23 cellular contexts compared by ENCODE assay signal in the genomic region with DNA sequence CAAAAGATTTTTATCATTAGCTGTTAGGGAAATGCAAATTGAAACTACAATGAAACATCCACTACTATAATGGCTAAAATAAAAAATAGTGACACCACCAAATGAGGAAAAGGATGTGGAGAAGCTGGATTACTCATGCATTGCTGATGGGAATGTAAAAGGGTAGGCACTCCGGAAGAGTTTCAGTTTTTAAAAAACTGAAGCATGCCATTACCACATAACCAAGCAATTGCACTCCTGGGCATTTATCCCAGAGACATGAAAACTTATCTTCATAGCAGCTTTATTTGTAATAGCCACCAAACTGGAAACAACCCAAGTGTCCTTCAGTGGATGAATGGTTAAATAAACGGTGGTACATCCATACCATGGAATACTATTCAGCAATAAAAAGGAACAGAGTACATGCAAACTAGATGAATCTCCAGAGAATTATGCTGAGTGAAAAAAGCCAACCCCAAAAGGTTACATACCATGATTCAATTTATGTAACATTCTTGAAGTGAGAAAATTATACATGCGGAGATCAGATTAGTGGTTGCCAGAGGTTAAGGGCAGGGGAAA. TPM values are rescaled to one million over a fixed set of nuclear protein-coding genes. Genes with fewer than 3 reads are reported as not detected.
DNase-seq lines count a peak whose midpoint lies in the region; ATAC-seq, FAIRE-seq and TF ChIP-seq lines count a peak whose summit lies in the region.
"Had no signal": no experiment of that assay in that cellular context is flagged by ENCODE, and none has a peak within 500 bp of the region (broad histone marks: within the 10 kb centered on the region; RNA-seq: fewer than 3 reads in every experiment).

No MANE protein-coding gene starts in this region.

- in situ Hi-C loops in K562 (cut with MboI) = no loop called here

- H3K27ac ChIP-seq in K562 (ENCODE audit: extremely low read depth, low read depth, low read length) = no peak overlapping the region
- no peak overlapping the region for H3K27ac ChIP-seq in prostate gland
- H3K27ac ChIP-seq: left lung, right atrium auricular region, SJSA1, vagina had no signal

- no peaks in the 10 kb centered on the region for H3K27me3 ChIP-seq in K562 (ENCODE audit: control insufficient read depth in 2 of 2, insufficient read depth in 2 of 2, low read length in 2 of 2)
- H3K27me3 ChIP-seq in prostate gland (replicated peaks; ENCODE audit: insufficient read depth) = no peaks in the 10 kb centered on the region
- H3K27me3 ChIP-seq: right atrium auricular region, SJSA1, vagina had no signal

- no peak overlapping the region for H3K9ac ChIP-seq in K562 (ENCODE audit: insufficient read depth in 1 of 2, low read depth in 2 of 2, low read length in 2 of 2)

- peak overlapping the region; percentile 64 for H3K27ac Mint-ChIP-seq in HFFc6
- H3K27ac Mint-ChIP-seq: brain had no signal

- CTCF ChIA-PET in K562 (lab: Yijun Ruan, JAX; ENCODE audit: low intra/inter-chr PET ratio) = no interaction called here

- no peak for TF ChIP-seq CTCF in AG10803 (conservative IDR thresholded peaks at IDR 0.05; ENCODE audit: low read length)
- TF ChIP-seq CTCF in HFFc6 (IDR thresholded peaks at IDR 0.05) = no peak
- TF ChIP-seq CTCF in K562 (IDR thresholded peaks at IDR 0.05 in 2 of 3, conservative IDR thresholded peaks at IDR 0.05 in 1 of 3; ENCODE audit: insufficient read depth in 2 of 3, low read depth in 1 of 3, low read length in 3 of 3) = no peak
- no peak for TF ChIP-seq CTCF in omental fat pad (IDR thresholded peaks at IDR 0.05)
- no peak for TF ChIP-seq CTCF in prostate gland (IDR thresholded peaks at IDR 0.05)

- H3K4me1 ChIP-seq in K562 (replicated peaks in 1 of 2; ENCODE audit: control insufficient read depth in 2 of 2, insufficient read depth in 2 of 2, low read length in 2 of 2) (peaks cover 2% of the 10 kb centered on the region in 2 experiments; a peak in 1 of 5 replicates), prostate gland (replicated peaks) (no peaks in the 10 kb centered on the region)
- H3K4me1 ChIP-seq: left lung, right atrium auricular region, SJSA1, vagina had no signal

- WGBS in K562 (ENCODE audit: insufficient coverage, low coverage, missing lambda C conversion rate) = 53% methylated on average over 3 of the region's 3 CpGs
- 94% methylated on average over 3 of the region's 3 CpGs for WGBS in prostate gland

- peaks cover 34% of the 10 kb centered on the region for H3K4me1 Mint-ChIP-seq in HFFc6 (ENCODE audit: low read depth)
- H3K4me1 Mint-ChIP-seq: brain had no signal

- FAIRE-seq in K562 (lab: Jason Lieb, UNC) = no peak

- H3K4me3 ChIP-seq in AG10803 (ENCODE audit: low read length) (no peak overlapping the region), K562 (no peak overlapping the region), prostate gland (no peak overlapping the region)
- H3K4me3 ChIP-seq: left lung, mucosa of descending colon, right atrium auricular region, SJSA1, vagina had no signal

- intact Hi-C loops in K562 (cut with micrococcal nuclease) (no loop called here), prostate gland (cut with DNase I) (no loop called here)

- H3K36me3 ChIP-seq in K562 (ENCODE audit: control insufficient read depth, insufficient read depth, low read length) = peaks cover 19% of the 10 kb centered on the region; the same call in 2 of the 3 replicates
- no peaks in the 10 kb centered on the region for H3K36me3 ChIP-seq in prostate gland

- H4K20me1 ChIP-seq in K562 (replicated peaks; ENCODE audit: control insufficient read depth, insufficient read depth, low read length) = no peaks in the 10 kb centered on the region

- no peak overlapping the region for H2AFZ ChIP-seq in K562 (ENCODE audit: low read depth, low read length)

- POLR2A ChIA-PET in K562 (lab: Yijun Ruan, JAX) = interaction anchor here (2.3 kb wide), 1 partner anchor 14 kb away, joined by 7 read pairs; a partner anchor contains a TSS

- H3K27me3 Mint-ChIP-seq in HFFc6 (ENCODE audit: insufficient read depth) = 0 out of 2 replicates have a peak, but pooled peaks cover 3% of the 10 kb centered on the region

- H3K79me2 ChIP-seq in K562 (ENCODE audit: control insufficient read depth, insufficient read depth, low read length) = no peaks in the 10 kb centered on the region

- peak overlapping the region; percentile 53 for H3K4me3 Mint-ChIP-seq in HFFc6
- H3K4me3 Mint-ChIP-seq: brain had no signal

- DNase-seq in AG10803 (ENCODE audit: low read depth) (peak; percentile 82), HFFc6 (peak; percentile 85), K562 (ENCODE audit: extremely low read depth in 1 of 4, low spot score in 3 of 4) (no peak), iris pigment epithelial cell (ENCODE audit: low read depth) (peak; percentile 44), NCI-H1694 (lab: John Stamatoyannopoulos, UW) (no peak), omental fat pad (ENCODE audit: low spot score) (no peak), foreskin melanocyte (no peak), prostate gland (ENCODE audit: low spot score) (no peak)
- DNase-seq: activated CD4-positive, CD25-positive, alpha-beta regulatory T cell; activated CD8-positive, alpha-beta memory T cell treated with anti-CD3 and anti-CD28 coated beads for 24 hours; activated naive CD4-positive, alpha-beta T cell treated with anti-CD3 and anti-CD28 coated beads, Interleukin-2, amount 50 U/mL, for 16 hours; activated T-cell treated with anti-CD3 and anti-CD28 coated beads, Interleukin-2, amount 50 U/mL, for 48 hours; glutamatergic neuron; left lung; mucosa of descending colon; stimulated activated CD4-positive, alpha-beta T cell treated with anti-CD3 and anti-CD28 coated beads, Interleukin-15, amount 100 ng/mL, for 24 hours; T-helper 9 cell had no signal

- ATAC-seq in K562 (no peak), omental fat pad (ENCODE audit: low FRiP score) (no peak)
- ATAC-seq: left lung, mucosa of descending colon, Panc1 had no signal

- TF ChIP-seq RAD21 in K562 (CRISPR knock-in tag; conservative IDR thresholded peaks at IDR 0.05 in 1 of 2, IDR thresholded peaks at IDR 0.05 in 1 of 2) = no peak

- TF ChIP-seq POLR2A in K562 (conservative IDR thresholded peaks at IDR 0.05) = no peak
- no peak for TF ChIP-seq POLR2A in prostate gland (IDR thresholded peaks at IDR 0.05)

- no peak for TF ChIP-seq EP300 in K562 (IDR thresholded peaks at IDR 0.05; ENCODE audit: low read length)

- H3K4me2 ChIP-seq in K562 (ENCODE audit: insufficient read depth, low read length) = no peak overlapping the region

- BruUV-seq in K562 (replicated peaks; lab: Mats Ljungman, UMichigan) = no TSS peak

- H3K9me3 Mint-ChIP-seq in HFFc6 = peaks cover 20% of the 10 kb centered on the region

- H3K36me3 Mint-ChIP-seq in HFFc6 (ENCODE audit: low read depth) = peaks cover 25% of the 10 kb centered on the region

- H3K9me1 ChIP-seq in K562 (ENCODE audit: control insufficient read depth, insufficient read depth, low read length) = no peaks in the 10 kb centered on the region

- no peaks in the 10 kb centered on the region for H3K9me3 ChIP-seq in K562 (replicated peaks; ENCODE audit: control insufficient read depth, insufficient read depth, low read depth, low read length)
- no peaks in the 10 kb centered on the region for H3K9me3 ChIP-seq in prostate gland
- H3K9me3 ChIP-seq: left lung, mucosa of descending colon, vagina had no signal

RNA-seq across cellular contexts. Expression of a gene that starts 14.5 kb away (rescaled TPM):
- total RNA-seq in HFFc6 (2021; fragmentation: NEBNext Ultra II Directional; extraction: Animal tissue kit (Norgen Biotek cat#: 25700)) = 10 to 100 TPM; 27.5 to 45.5 (median 33.1) TPM
- total RNA-seq in K562 (2011; cell fraction: chromatin; rRNA removed; ENCODE audit: low replicate concordance) = 50.0 and 58.7 TPM in 2 replicates
- 38.8 and 40.5 TPM in 2 replicates for total RNA-seq in K562 (2011; cell fraction: nucleolus; rRNA removed)
- total RNA-seq in K562 (2011; cell fraction: nucleoplasm; rRNA removed) = 45.3 and 53.1 TPM in 2 replicates
- 165 and 178 TPM in 2 replicates for total RNA-seq in K562 (2014; rRNA removed)
- 78.6 and 88.5 TPM in 2 replicates for total RNA-seq in K562 (2014; rRNA removed; fragmentation: Illumina TruSeq; extraction: Trizol)
- total RNA-seq in K562 (2015; rRNA removed; fragmentation: Illumina TruSeq; extraction: Trizol) = 86.3 and 90.5 TPM in 2 replicates
- total RNA-seq in K562 (2021) = 119 and 121 TPM in 2 replicates
- polyA plus RNA-seq in K562 (2011; rRNA removed) = 61.8 and 70.0 TPM in 2 replicates
- 36.8 and 74.4 TPM in 2 replicates for polyA plus RNA-seq in K562 (2011; cell fraction: cytosol; rRNA removed)
- 66.3 and 77.5 TPM in 2 replicates for polyA plus RNA-seq in K562 (2011; cell fraction: nucleus; rRNA removed)
- polyA plus RNA-seq in K562 (2012) = 96.3 and 133 TPM in 2 replicates
- polyA plus RNA-seq in K562 (2014; fragmentation: Illumina TruSeq; extraction: Trizol) = 89.7 and 92.9 TPM in 2 replicates
- polyA plus RNA-seq in K562 (2014; fragmentation: Nextera tagmentation; extraction: Ambion mirVana) = 10 to 100 TPM; 31.4 to 43.5 TPM
- polyA plus RNA-seq in K562 (2014; rRNA removed) = 135 and 139 TPM in 2 replicates
- polyA minus RNA-seq in K562 (2011; rRNA and poly(A)+ RNA removed) = 23.8 and 24.0 TPM in 2 replicates
- 23.1 and 27.0 TPM in 2 replicates for polyA minus RNA-seq in K562 (2011; cell fraction: cytosol; rRNA and poly(A)+ RNA removed)
- polyA minus RNA-seq in K562 (2011; cell fraction: nucleus; rRNA and poly(A)+ RNA removed) = 15.8 and 23.3 TPM in 2 replicates
- total RNA-seq in omental fat pad = 10 to 100 TPM; 18.5 to 25.1 (median 22.1) TPM
- 10 to 100 TPM; 43.4 to 44.5 TPM for total RNA-seq in prostate gland

RNA-seq across cellular contexts. Expression of a gene that starts 41.4 kb away (rescaled TPM):
- under 1 TPM in 1 of 6 experiments, not detected in 5; 0.14 TPM for total RNA-seq in HFFc6 (2021; fragmentation: NEBNext Ultra II Directional; extraction: Animal tissue kit (Norgen Biotek cat#: 25700))
- 0.30 and 0.55 TPM in 2 replicates for total RNA-seq in K562 (2011; cell fraction: chromatin; rRNA removed; ENCODE audit: low replicate concordance)
- not detected in 2 replicates for total RNA-seq in K562 (2011; cell fraction: nucleolus; rRNA removed)
- total RNA-seq in K562 (2011; cell fraction: nucleoplasm; rRNA removed) = 0.37 TPM in 1 of 2 replicates, not detected in the other
- total RNA-seq in K562 (2014; rRNA removed) (1.2 TPM in 1 of 2 replicates, not detected in the other), K562 (2014; rRNA removed; fragmentation: Illumina TruSeq; extraction: Trizol) (0.77 and 0.91 TPM in 2 replicates), K562 (2015; rRNA removed; fragmentation: Illumina TruSeq; extraction: Trizol) (0.53 and 0.87 TPM in 2 replicates), K562 (2021) (0.49 and 0.58 TPM in 2 replicates), omental fat pad (under 1 TPM in 3 of 4 donors, not detected in 1; 0.37 to 0.47 (median 0.38) TPM), prostate gland (10 to 100 TPM in 1 of 2 donors, 1 to 10 TPM in 1; 1.9 to 17.8 TPM)
- polyA plus RNA-seq in K562 (2011; rRNA removed) (0.19 and 0.38 TPM in 2 replicates), K562 (2014; fragmentation: Illumina TruSeq; extraction: Trizol) (0.21 and 0.34 TPM in 2 replicates), K562 (2014; fragmentation: Nextera tagmentation; extraction: Ambion mirVana) (under 1 TPM; 0.56 to 0.68 TPM), K562 (2014; rRNA removed) (0.76 TPM in 1 of 2 replicates, not detected in the other)
- 0.18 and 0.22 TPM in 2 replicates for polyA plus RNA-seq in K562 (2011; cell fraction: cytosol; rRNA removed)
- 0.25 TPM in 1 of 2 replicates, not detected in the other for polyA plus RNA-seq in K562 (2011; cell fraction: nucleus; rRNA removed)
- 0.89 and 3.0 TPM in 2 replicates for polyA plus RNA-seq in K562 (2012)
- polyA minus RNA-seq in K562 (2011; rRNA and poly(A)+ RNA removed) = 0.39 TPM in 2 replicates
- not detected in 2 replicates for polyA minus RNA-seq in K562 (2011; cell fraction: cytosol; rRNA and poly(A)+ RNA removed)
- polyA minus RNA-seq in K562 (2011; cell fraction: nucleus; rRNA and poly(A)+ RNA removed) = 0.22 TPM in 1 of 2 replicates, not detected in the other
- total RNA-seq: H4, SJSA1, vagina had no signal

Comparison
In these comparisons a context has a peak if more than half of its experiments do, and no peak if none do; other contexts are left out.
1. DNase-seq: peak in AG10803 (single experiment), HFFc6 (single experiment) and iris pigment epithelial cell (single experiment); none in K562 (0 of 4), NCI-H1694 (single experiment), omental fat pad (single experiment), foreskin melanocyte (single experiment) and prostate gland (single experiment).